ENCODE assay signal across 9 cellular contexts in the genomic region with DNA sequence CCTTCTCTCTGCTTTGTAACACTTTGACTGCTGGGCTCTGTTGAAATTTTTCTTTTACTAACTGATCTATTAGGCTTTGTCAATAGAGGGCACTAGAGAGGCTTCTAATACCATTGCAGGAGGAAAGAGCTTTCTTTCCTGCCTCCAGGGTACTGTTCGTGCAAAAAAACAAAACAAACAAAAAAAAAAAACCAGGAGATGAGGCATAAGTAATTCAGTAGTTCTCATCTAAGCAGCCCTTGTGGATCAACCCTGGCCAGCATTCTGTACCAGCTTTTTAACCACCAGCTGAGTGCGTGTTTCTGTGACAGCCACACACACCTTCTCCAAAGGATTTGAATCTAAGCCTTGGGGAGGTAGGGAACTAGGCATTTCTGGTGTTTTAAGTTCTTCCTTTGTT.
DNase-seq lines count a peak whose midpoint lies in the region; ATAC-seq and TF ChIP-seq lines count a peak whose summit lies in the region.
"Had no signal": no experiment of that assay in that cellular context is flagged by ENCODE, and none has a peak within 500 bp of the region (broad histone marks: within the 10 kb centered on the region; RNA-seq: fewer than 3 reads in every experiment).

No MANE protein-coding gene starts in this region.

- H3K36me3 Mint-ChIP-seq in neural crest cell (ENCODE audit: low read depth), result no peaks in the 10 kb centered on the region
- H3K36me3 Mint-ChIP-seq: activated naive CD4-positive, alpha-beta T cell treated with anti-CD3 and anti-CD28 coated beads, Interleukin-2, amount 50 U/mL, for 24 hours had no signal

- H3K4me3 Mint-ChIP-seq in neural crest cell, result no peak overlapping the region
- H3K4me3 Mint-ChIP-seq: activated naive CD4-positive, alpha-beta T cell treated with anti-CD3 and anti-CD28 coated beads, Interleukin-2, amount 50 U/mL, for 24 hours had no signal

- peak; percentile 72 for TF ChIP-seq CTCF in neural crest cell (conservative IDR thresholded peaks at IDR 0.05)

- DNase-seq in SIG-M5 treated with dmso at 0.1 percent for 504 hours (lab: John Stamatoyannopoulos, UW; ENCODE audit: unreplicated experiment), result peak; percentile 86
- no peak for DNase-seq in SIG-M5 (lab: John Stamatoyannopoulos, UW)
- DNase-seq in NCI-H69 (lab: John Stamatoyannopoulos, UW), result peak; percentile 26
- peak; percentile 42 to 46 for DNase-seq in dermis microvascular lymphatic vessel endothelial cell (ENCODE audit: low read depth in 2 of 2)
- no peak for DNase-seq in neural crest cell (ENCODE audit: low read depth, low spot score)
- DNase-seq in HuH-7.5 (ENCODE audit: low spot score), result no peak

- no peaks in the 10 kb centered on the region for H3K27me3 Mint-ChIP-seq in neural crest cell (ENCODE audit: low read depth)
- H3K27me3 Mint-ChIP-seq: activated naive CD4-positive, alpha-beta T cell treated with anti-CD3 and anti-CD28 coated beads, Interleukin-2, amount 50 U/mL, for 24 hours had no signal

- peaks cover 18% of the 10 kb centered on the region for H3K4me1 Mint-ChIP-seq in neural crest cell
- H3K4me1 Mint-ChIP-seq: activated naive CD4-positive, alpha-beta T cell treated with anti-CD3 and anti-CD28 coated beads, Interleukin-2, amount 50 U/mL, for 24 hours had no signal

- peaks cover 7% of the 10 kb centered on the region for H3K9me3 Mint-ChIP-seq in neural crest cell
- H3K9me3 Mint-ChIP-seq: activated naive CD4-positive, alpha-beta T cell treated with anti-CD3 and anti-CD28 coated beads, Interleukin-2, amount 50 U/mL, for 24 hours had no signal

- H3K27ac Mint-ChIP-seq in neural crest cell (ENCODE audit: unreplicated experiment), result no peak overlapping the region
- H3K27ac Mint-ChIP-seq: activated naive CD4-positive, alpha-beta T cell treated with anti-CD3 and anti-CD28 coated beads, Interleukin-2, amount 50 U/mL, for 24 hours had no signal

- ATAC-seq in HG03066 (IDR thresholded peaks at IDR 0.05; ENCODE audit: low read depth, unreplicated experiment) (peak; percentile 76), HG03469 (IDR thresholded peaks at IDR 0.05; ENCODE audit: unreplicated experiment) (no peak)

Comparison
In these comparisons a context has a peak if more than half of its experiments do, and no peak if none do; other contexts are left out.
1. DNase-seq: peak in SIG-M5 treated with dmso at 0.1 percent for 504 hours (single experiment), NCI-H69 (single experiment) and dermis microvascular lymphatic vessel endothelial cell (2 of 2); none in SIG-M5 (single experiment), neural crest cell (single experiment) and HuH-7.5 (single experiment).